Comparison of ENCODE assay signal across 8 cellular contexts in genomic region chr9:70438341-70438924, GRCh38.
DNase-seq lines count a peak whose midpoint lies in the region; TF ChIP-seq lines count a peak whose summit lies in the region.

No MANE protein-coding gene starts in this region.

- peaks cover 0 to 3% of the 10 kb centered on the region in 2 donors for H3K4me1 ChIP-seq in muscle layer of duodenum (ENCODE audit: control insufficient read depth in 1 of 2, insufficient read depth in 2 of 2, low read length in 2 of 2)

- no peaks in the 10 kb centered on the region for H3K27me3 ChIP-seq in muscle layer of duodenum (ENCODE audit: low read depth, low read length)

- no peak for TF ChIP-seq CTCF in epithelial cell of esophagus (IDR thresholded peaks at IDR 0.05; ENCODE audit: insufficient read depth, low read depth, low read length, missing control alignments)
- no peak for TF ChIP-seq CTCF in GM10248 (IDR thresholded peaks at IDR 0.05; ENCODE audit: control extremely low read depth, extremely low read depth, low read depth, missing control alignments)

- no peaks in the 10 kb centered on the region for H3K9me3 ChIP-seq in muscle layer of duodenum (ENCODE audit: control insufficient read depth in 1 of 2, low read length in 2 of 2)

- no peaks in the 10 kb centered on the region for H3K36me3 ChIP-seq in muscle layer of duodenum (ENCODE audit: control insufficient read depth in 1 of 2, insufficient read depth in 2 of 2, low read length in 2 of 2)

- H3K4me3 ChIP-seq in epithelial cell of esophagus (ENCODE audit: low read length) (no peak overlapping the region), muscle layer of duodenum (ENCODE audit: low read depth in 1 of 2, low read length in 2 of 2) (no peak overlapping the region)

- CTCF ChIA-PET in GM10248 (lab: Yijun Ruan, JAX): no interaction called here

- H3K27ac ChIP-seq in muscle layer of duodenum (ENCODE audit: low read length): peak overlapping the region; percentile 54

- POLR2A ChIA-PET in GM10248 (lab: Yijun Ruan, JAX): no interaction called here

- DNase-seq in CMK (ENCODE audit: low read depth) (peak; percentile 18), NCI-H82 (lab: John Stamatoyannopoulos, UW) (peak; percentile 78), epithelial cell of esophagus (ENCODE audit: low read depth) (peak; percentile 74), NCI-H345 treated with DMSO at 0.1 percent for 48 hours (lab: John Stamatoyannopoulos, UW; ENCODE audit: unreplicated experiment) (no peak), GM10248 (ENCODE audit: extremely low spot score) (no peak)
- no peak for DNase-seq in effector CD4-positive, alpha-beta T cell
- no peak for DNase-seq in activated naive CD4-positive, alpha-beta T cell treated with Interleukin-2 at 50 U/mL for 16 hours

Comparison
In these comparisons a context has a peak if more than half of its experiments do, and no peak if none do; other contexts are left out.
1. DNase-seq: peak in CMK (single experiment), NCI-H82 (single experiment) and epithelial cell of esophagus (single experiment); none in NCI-H345 treated with DMSO at 0.1 percent for 48 hours (single experiment), GM10248 (single experiment), effector CD4-positive, alpha-beta T cell (single experiment) and activated naive CD4-positive, alpha-beta T cell treated with Interleukin-2 at 50 U/mL for 16 hours (single experiment).